Comparison of ENCODE assay signal across 16 cellular contexts in the genomic region with DNA sequence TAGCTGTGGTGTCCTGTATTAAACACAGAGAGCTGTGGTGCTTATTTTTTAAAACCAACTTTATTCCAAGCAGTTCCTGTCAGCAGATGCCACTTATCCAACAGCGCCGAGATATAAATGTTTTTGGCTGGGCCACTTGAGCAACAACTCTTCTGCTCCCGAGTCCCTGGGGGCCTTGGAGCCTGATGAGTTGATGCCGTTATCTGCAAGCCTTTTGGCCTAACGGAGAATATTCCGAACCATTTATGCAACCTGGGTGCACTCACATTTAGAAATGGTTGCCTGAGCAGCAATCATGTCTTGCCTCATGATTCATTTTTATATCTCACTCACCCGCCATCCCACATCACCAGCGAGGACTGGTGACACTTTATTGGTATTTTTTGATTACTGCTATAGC.
"Had no signal": no experiment of that assay in that cellular context is flagged by ENCODE, and none has a peak within 500 bp of the region (broad histone marks: within the 10 kb centered on the region; RNA-seq: fewer than 3 reads in every experiment).

No MANE protein-coding gene starts in this region.

- H3K27ac ChIP-seq: gastroesophageal sphincter, left lung, transverse colon, vagina had no signal

- H3K27ac Mint-ChIP-seq: activated CD4-positive, alpha-beta T cell treated with anti-CD3 and anti-CD28 coated beads, Interleukin-2, amount 10 ng/mL, durations not matched to agents 7 days and 5 days; activated naive CD4-positive, alpha-beta T cell treated with anti-CD3 and anti-CD28 coated beads for 36 hours; activated naive CD8-positive, alpha-beta T cell treated with anti-CD3 and anti-CD28 coated beads, Interleukin-2, amount 50 U/mL, for 24 hours; effector memory CD8-positive, alpha-beta T cell; natural killer cell had no signal

- H3K36me3 ChIP-seq: gastroesophageal sphincter, left lung, transverse colon, vagina had no signal

- H3K36me3 Mint-ChIP-seq: natural killer cell had no signal

- H3K27me3 ChIP-seq: gastroesophageal sphincter, left lung, transverse colon, vagina had no signal

- H3K9me3 Mint-ChIP-seq: activated CD4-positive, alpha-beta T cell treated with anti-CD3 and anti-CD28 coated beads, Interleukin-2, amount 10 ng/mL, durations not matched to agents 7 days and 5 days; activated naive CD4-positive, alpha-beta T cell treated with anti-CD3 and anti-CD28 coated beads for 36 hours; activated naive CD8-positive, alpha-beta T cell treated with anti-CD3 and anti-CD28 coated beads, Interleukin-2, amount 50 U/mL, for 24 hours; effector memory CD8-positive, alpha-beta T cell; natural killer cell had no signal

- H3K4me3 Mint-ChIP-seq: activated CD4-positive, alpha-beta T cell treated with anti-CD3 and anti-CD28 coated beads, Interleukin-2, amount 10 ng/mL, durations not matched to agents 7 days and 5 days; activated naive CD4-positive, alpha-beta T cell treated with anti-CD3 and anti-CD28 coated beads for 36 hours; activated naive CD8-positive, alpha-beta T cell treated with anti-CD3 and anti-CD28 coated beads, Interleukin-2, amount 50 U/mL, for 24 hours; effector memory CD8-positive, alpha-beta T cell; natural killer cell had no signal

- H3K9me3 ChIP-seq: gastroesophageal sphincter, left lung, transverse colon, vagina had no signal

- H3K4me1 Mint-ChIP-seq: activated CD4-positive, alpha-beta T cell treated with anti-CD3 and anti-CD28 coated beads, Interleukin-2, amount 10 ng/mL, durations not matched to agents 7 days and 5 days; activated naive CD8-positive, alpha-beta T cell treated with anti-CD3 and anti-CD28 coated beads, Interleukin-2, amount 50 U/mL, for 24 hours; natural killer cell had no signal

- ATAC-seq: activated naive CD8-positive, alpha-beta T cell treated with anti-CD3 and anti-CD28 coated beads, Interleukin-2, amount 50 U/mL, for 24 hours; effector memory CD8-positive, alpha-beta T cell; gastroesophageal sphincter; left lung; natural killer cell had no signal

- H3K4me3 ChIP-seq: gastroesophageal sphincter, left lung, transverse colon, vagina had no signal

- DNase-seq: activated CD4-positive, alpha-beta T cell treated with anti-CD3 and anti-CD28 coated beads, Interleukin-2, amount 10 ng/mL, durations not matched to agents 7 days and 5 days; activated CD8-positive, alpha-beta memory T cell treated with anti-CD3 and anti-CD28 coated beads for 24 hours; activated naive CD4-positive, alpha-beta T cell treated with anti-CD3 and anti-CD28 coated beads for 36 hours; activated naive CD8-positive, alpha-beta T cell treated with anti-CD3 and anti-CD28 coated beads, Interleukin-2, amount 50 U/mL, for 24 hours; aorta; dermis blood vessel endothelial cell; effector memory CD8-positive, alpha-beta T cell; left lung; mesendoderm; natural killer cell; retina; stimulated activated CD4-positive, alpha-beta T cell treated with anti-CD3 and anti-CD28 coated beads, Interleukin-2, amount 100 ng/mL, for 48 hours; stimulated activated naive CD4-positive, alpha-beta T cell; transverse colon had no signal

- H3K4me1 ChIP-seq: left lung, transverse colon had no signal

- H3K27me3 Mint-ChIP-seq: activated naive CD8-positive, alpha-beta T cell treated with anti-CD3 and anti-CD28 coated beads, Interleukin-2, amount 50 U/mL, for 24 hours; effector memory CD8-positive, alpha-beta T cell had no signal
